ENCODE assay signal across 1 cellular context in genomic region chr10:61066661-61067353, GRCh38.
A peak's percentile ranks its signal among the peaks of the same experiment; 100 is the strongest.
TF ChIP-seq lines count a peak whose summit lies in the region.

No MANE protein-coding gene starts in this region.

TF ChIP-seq in HepG2, 621 proteins besides CTCF, POLR2A, EP300 and RAD21 (continued from another document and continues in another):
- no peak for TF ChIP-seq NFYB (CRISPR knock-in tag; IDR thresholded peaks at IDR 0.05)
- peak; percentile 91 for TF ChIP-seq ATF2 (CRISPR knock-in tag; IDR thresholded peaks at IDR 0.05)
- TF ChIP-seq ZNF503 (CRISPR knock-in tag; IDR thresholded peaks at IDR 0.05), result peak; percentile 84
- TF ChIP-seq TBX3 (IDR thresholded peaks at IDR 0.05; ENCODE audit: borderline replicate concordance), result peak; percentile 38; the same call in 1 of the 2 replicates
- TF ChIP-seq THAP7 (CRISPR knock-in tag; IDR thresholded peaks at IDR 0.05), result no peak
- TF ChIP-seq NCOR1 (IDR thresholded peaks at IDR 0.05; ENCODE audit: borderline replicate concordance, low read length), result peak; percentile 93; the same call in 1 of the 2 replicates
- 0 out of 2 replicates have a peak, but pooled peaks have one; percentile 27 for TF ChIP-seq BHLHE40 (IDR thresholded peaks at IDR 0.05; ENCODE audit: low read length)
- TF ChIP-seq MTA1 (CRISPR knock-in tag; IDR thresholded peaks at IDR 0.05; ENCODE audit: borderline replicate concordance), result no peak
- no peak for TF ChIP-seq ZNF251 (CRISPR knock-in tag; IDR thresholded peaks at IDR 0.05)
- TF ChIP-seq HMG20A (CRISPR knock-in tag; IDR thresholded peaks at IDR 0.05; ENCODE audit: borderline replicate concordance), result peak; percentile 79; the same call in 1 of the 2 replicates
- no peak for TF ChIP-seq NFKB2 (CRISPR knock-in tag; IDR thresholded peaks at IDR 0.05; ENCODE audit: borderline replicate concordance)
- no peak for TF ChIP-seq FOXA1 (IDR thresholded peaks at IDR 0.05)
- TF ChIP-seq FOXA1 (CRISPR knock-in tag; IDR thresholded peaks at IDR 0.05), result peak; percentile 84
- no peak for TF ChIP-seq ZBTB1 (CRISPR knock-in tag; IDR thresholded peaks at IDR 0.05; ENCODE audit: borderline replicate concordance)
- no peak for TF ChIP-seq MEIS1 (CRISPR knock-in tag; IDR thresholded peaks at IDR 0.05; ENCODE audit: borderline replicate concordance)
- no peak for TF ChIP-seq ZBTB33 (CRISPR knock-in tag; IDR thresholded peaks at IDR 0.05)
- no peak for TF ChIP-seq JUNB (CRISPR knock-in tag; IDR thresholded peaks at IDR 0.05; ENCODE audit: borderline replicate concordance)
- no peak for TF ChIP-seq NFE2 (CRISPR knock-in tag; IDR thresholded peaks at IDR 0.05)
- no peak for TF ChIP-seq POLR2AphosphoS5 (IDR thresholded peaks at IDR 0.05; ENCODE audit: low read depth, low read length)
- peak; percentile 60; the same call in 1 of the 2 replicates for TF ChIP-seq SIX1 (CRISPR knock-in tag; IDR thresholded peaks at IDR 0.05; ENCODE audit: borderline replicate concordance)
- TF ChIP-seq ZNF761 (CRISPR knock-in tag; conservative IDR thresholded peaks at IDR 0.05), result no peak
- peak; percentile 74; the same call in 1 of the 2 replicates for TF ChIP-seq SOX5 (CRISPR knock-in tag; IDR thresholded peaks at IDR 0.05; ENCODE audit: borderline replicate concordance)
- TF ChIP-seq PHF21A (CRISPR knock-in tag; IDR thresholded peaks at IDR 0.05), result peak; percentile 49; the same call in 1 of the 2 replicates
- no peak for TF ChIP-seq GTF3A (CRISPR knock-in tag; conservative IDR thresholded peaks at IDR 0.05)
- TF ChIP-seq ZNF121 (CRISPR knock-in tag; IDR thresholded peaks at IDR 0.05), result no peak
- peak; percentile 98 for TF ChIP-seq GATA4 (IDR thresholded peaks at IDR 0.05; ENCODE audit: borderline replicate concordance, low read depth)
- TF ChIP-seq EED (CRISPR knock-in tag; IDR thresholded peaks at IDR 0.05), result no peak
- TF ChIP-seq TFDP2 (CRISPR knock-in tag; IDR thresholded peaks at IDR 0.05), result peak; percentile 42; the same call in 1 of the 2 replicates
- TF ChIP-seq RARA (CRISPR knock-in tag; IDR thresholded peaks at IDR 0.05), result peak; percentile 55
- TF ChIP-seq AGO2 (optimal IDR thresholded peaks at IDR 0.05; ENCODE audit: low read depth, low read length), result no peak
- TF ChIP-seq GFI1 (CRISPR knock-in tag; IDR thresholded peaks at IDR 0.05; ENCODE audit: borderline replicate concordance), result peak; percentile 68
- peak; percentile 97 for TF ChIP-seq NFIC (IDR thresholded peaks at IDR 0.05; ENCODE audit: low read length)
- TF ChIP-seq ARNTL (CRISPR knock-in tag; IDR thresholded peaks at IDR 0.05), result no peak
- TF ChIP-seq FOXP4 (CRISPR knock-in tag; IDR thresholded peaks at IDR 0.05), result peak; percentile 81
- TF ChIP-seq PRDM4 (CRISPR knock-in tag; IDR thresholded peaks at IDR 0.05; ENCODE audit: borderline replicate concordance), result no peak
- TF ChIP-seq MED8 (CRISPR knock-in tag; IDR thresholded peaks at IDR 0.05; ENCODE audit: insufficient replicate concordance), result peak; percentile 91
- TF ChIP-seq RXRB (CRISPR knock-in tag; IDR thresholded peaks at IDR 0.05; ENCODE audit: borderline replicate concordance), result peak; percentile 47; the same call in 1 of the 2 replicates
- TF ChIP-seq FOXO1 (CRISPR knock-in tag; IDR thresholded peaks at IDR 0.05), result peak; percentile 23; the same call in 1 of the 2 replicates
- no peak for TF ChIP-seq CENPX (CRISPR knock-in tag; IDR thresholded peaks at IDR 0.05)
- TF ChIP-seq ELF4 (CRISPR knock-in tag; IDR thresholded peaks at IDR 0.05; ENCODE audit: borderline replicate concordance), result no peak
- TF ChIP-seq NFRKB (IDR thresholded peaks at IDR 0.05), result no peak
- no peak for TF ChIP-seq ZNF7 (CRISPR knock-in tag; IDR thresholded peaks at IDR 0.05)
- TF ChIP-seq ARID3A (IDR thresholded peaks at IDR 0.05; ENCODE audit: low read depth, low read length), result peak; percentile 84
- no peak for TF ChIP-seq ZNF646 (CRISPR knock-in tag; IDR thresholded peaks at IDR 0.05)
- no peak for TF ChIP-seq ZNF879 (CRISPR knock-in tag; IDR thresholded peaks at IDR 0.05)
